23 cellular contexts compared by ENCODE assay signal in genomic region chr14:74015965-74016364, GRCh38.
"Had no signal": no experiment of that assay in that cellular context is flagged by ENCODE, and none has a peak within 500 bp of the region (broad histone marks: within the 10 kb centered on the region; RNA-seq: fewer than 3 reads in every experiment).

No MANE protein-coding gene starts in this region.

- H3K36me3 ChIP-seq: ovary, thyroid gland had no signal

- DNase-seq: activated CD4-positive, alpha-beta T cell treated with anti-CD3 and anti-CD28 coated beads, Interleukin-2, amount 50 U/mL, for 48 hours; activated effector memory CD4-positive, alpha-beta T cell treated with anti-CD3 and anti-CD28 coated beads, Interleukin-2, amount 50 U/mL, for 16 hours; activated naive CD4-positive, alpha-beta T cell treated with anti-CD3 and anti-CD28 coated beads, Interleukin-2, amount 50 U/mL, for 16 hours; activated naive CD8-positive, alpha-beta T cell treated with anti-CD3 and anti-CD28 coated beads, Interleukin-2, amount 50 U/mL, for 24 hours; anterior cingulate cortex; body of pancreas; effector CD4-positive, alpha-beta T cell; gastrocnemius medialis; hypothalamus; left cardiac atrium; mesendoderm; mucosa of descending colon; naive B cell; ovary; right cardiac atrium; stimulated activated CD4-positive, alpha-beta T cell treated with anti-CD3 and anti-CD28 coated beads, Interleukin-12 subunit alpha, Interleukin-12 subunit beta, amount 100 ng/mL, for 4 hours; stimulated activated CD4-positive, alpha-beta T cell treated with anti-CD3 and anti-CD28 coated beads, Interleukin-4, amount 100 ng/mL, for 4 hours; stimulated activated naive CD8-positive, alpha-beta T cell treated with anti-CD3 and anti-CD28 coated beads, Interleukin-15, Interleukin-2, amounts not matched to agents 100 U/mL and 50 U/mL, for 24 hours; thyroid gland; upper lobe of right lung had no signal

- H3K27me3 ChIP-seq: body of pancreas, gastrocnemius medialis, ovary, thyroid gland, upper lobe of right lung had no signal

- H3K4me3 ChIP-seq: body of pancreas, gastrocnemius medialis, mucosa of descending colon, ovary, SK-N-MC, thyroid gland, upper lobe of right lung had no signal

- ATAC-seq: activated naive CD8-positive, alpha-beta T cell treated with anti-CD3 and anti-CD28 coated beads, Interleukin-2, amount 50 U/mL, for 24 hours; body of pancreas; esophagus mucosa; gastrocnemius medialis; left cardiac atrium; mucosa of descending colon; right cardiac atrium; stimulated activated naive CD8-positive, alpha-beta T cell treated with anti-CD3 and anti-CD28 coated beads, Interleukin-15, Interleukin-2, amounts not matched to agents 100 U/mL and 50 U/mL, for 24 hours; upper lobe of right lung; WTC11 had no signal

- H3K27ac ChIP-seq: body of pancreas, gastrocnemius medialis, ovary, SK-N-MC, thyroid gland, upper lobe of right lung had no signal

- H3K9me3 ChIP-seq: body of pancreas, gastrocnemius medialis, mucosa of descending colon, ovary, thyroid gland, upper lobe of right lung had no signal
